Comparison of ENCODE assay signal across 1 cellular context in the genomic region with DNA sequence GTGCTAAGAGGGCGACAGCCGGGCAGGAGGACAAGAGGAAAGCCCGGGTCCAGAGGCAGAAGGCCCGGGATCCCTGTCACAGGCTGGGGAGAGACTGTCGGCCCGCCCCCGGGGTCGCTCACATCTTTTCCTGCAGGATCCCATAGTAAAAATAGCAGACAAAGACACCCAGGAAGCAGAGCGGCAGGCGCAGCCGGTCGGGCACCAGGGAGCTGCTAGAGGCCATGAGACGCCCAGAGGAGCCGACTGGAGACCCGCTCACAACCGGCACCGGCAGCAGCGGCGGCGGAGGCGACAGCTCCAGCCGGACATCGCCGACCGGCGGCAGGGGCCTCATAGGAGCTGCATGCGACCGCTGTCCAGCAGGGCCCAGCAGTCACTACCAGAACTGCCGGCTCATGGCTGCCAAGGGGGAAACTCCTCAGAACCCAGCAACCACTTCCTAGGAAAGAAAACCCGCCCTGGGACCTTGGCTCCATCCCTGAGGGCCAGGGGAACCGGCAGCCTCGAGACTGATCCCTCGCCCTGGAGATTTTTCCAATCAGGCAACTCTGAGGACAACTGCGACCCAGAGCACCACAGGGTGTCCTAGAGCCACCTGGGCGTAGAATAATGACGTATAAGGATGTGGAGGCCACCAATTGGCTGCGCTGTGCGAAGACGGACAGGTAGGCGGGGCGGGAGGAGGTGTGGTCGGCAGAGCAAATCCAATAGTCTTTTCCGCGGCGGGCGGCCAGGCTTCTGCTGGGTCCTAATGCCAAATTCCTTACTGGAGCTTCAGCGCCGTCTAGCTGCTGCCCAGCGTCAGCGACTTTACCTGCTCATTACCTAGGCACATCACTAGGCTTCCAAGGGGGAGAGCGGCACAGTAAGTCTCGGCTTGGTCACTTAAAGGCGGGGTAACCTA.
TF ChIP-seq lines count a peak whose summit lies in the region.

A gene with protein sequence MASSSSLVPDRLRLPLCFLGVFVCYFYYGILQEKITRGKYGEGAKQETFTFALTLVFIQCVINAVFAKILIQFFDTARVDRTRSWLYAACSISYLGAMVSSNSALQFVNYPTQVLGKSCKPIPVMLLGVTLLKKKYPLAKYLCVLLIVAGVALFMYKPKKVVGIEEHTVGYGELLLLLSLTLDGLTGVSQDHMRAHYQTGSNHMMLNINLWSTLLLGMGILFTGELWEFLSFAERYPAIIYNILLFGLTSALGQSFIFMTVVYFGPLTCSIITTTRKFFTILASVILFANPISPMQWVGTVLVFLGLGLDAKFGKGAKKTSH (minus strand): TSS at position 357 of the 907 bp plus-strand sequence. CDS start 131 bp downstream, at position 226.

TF ChIP-seq in K562, 482 proteins besides CTCF, POLR2A, EP300 and RAD21 (continued from another document and continues in another):
- no peak for TF ChIP-seq HNRNPLL (IDR thresholded peaks at IDR 0.05; ENCODE audit: low read depth, low read length, poor library complexity, severe bottlenecking)
- peak; percentile 98 for TF ChIP-seq DIDO1 (tag; IDR thresholded peaks at IDR 0.05; ENCODE audit: low read depth)
- TF ChIP-seq CCNT2 (IDR thresholded peaks at IDR 0.05; ENCODE audit: borderline replicate concordance, extremely low read depth, insufficient read length, low read depth, low read length): peak; percentile 57
- TF ChIP-seq HOXB6 (CRISPR knock-in tag; IDR thresholded peaks at IDR 0.05; ENCODE audit: borderline replicate concordance): no peak
- TF ChIP-seq ZBTB7A (IDR thresholded peaks at IDR 0.05; ENCODE audit: borderline replicate concordance, control insufficient read depth, low read depth, low read length): peak; percentile 49; the same call in 1 of the 2 replicates
- peak; percentile 61 for TF ChIP-seq L3MBTL2 (IDR thresholded peaks at IDR 0.05)
- TF ChIP-seq, protein P1, sequence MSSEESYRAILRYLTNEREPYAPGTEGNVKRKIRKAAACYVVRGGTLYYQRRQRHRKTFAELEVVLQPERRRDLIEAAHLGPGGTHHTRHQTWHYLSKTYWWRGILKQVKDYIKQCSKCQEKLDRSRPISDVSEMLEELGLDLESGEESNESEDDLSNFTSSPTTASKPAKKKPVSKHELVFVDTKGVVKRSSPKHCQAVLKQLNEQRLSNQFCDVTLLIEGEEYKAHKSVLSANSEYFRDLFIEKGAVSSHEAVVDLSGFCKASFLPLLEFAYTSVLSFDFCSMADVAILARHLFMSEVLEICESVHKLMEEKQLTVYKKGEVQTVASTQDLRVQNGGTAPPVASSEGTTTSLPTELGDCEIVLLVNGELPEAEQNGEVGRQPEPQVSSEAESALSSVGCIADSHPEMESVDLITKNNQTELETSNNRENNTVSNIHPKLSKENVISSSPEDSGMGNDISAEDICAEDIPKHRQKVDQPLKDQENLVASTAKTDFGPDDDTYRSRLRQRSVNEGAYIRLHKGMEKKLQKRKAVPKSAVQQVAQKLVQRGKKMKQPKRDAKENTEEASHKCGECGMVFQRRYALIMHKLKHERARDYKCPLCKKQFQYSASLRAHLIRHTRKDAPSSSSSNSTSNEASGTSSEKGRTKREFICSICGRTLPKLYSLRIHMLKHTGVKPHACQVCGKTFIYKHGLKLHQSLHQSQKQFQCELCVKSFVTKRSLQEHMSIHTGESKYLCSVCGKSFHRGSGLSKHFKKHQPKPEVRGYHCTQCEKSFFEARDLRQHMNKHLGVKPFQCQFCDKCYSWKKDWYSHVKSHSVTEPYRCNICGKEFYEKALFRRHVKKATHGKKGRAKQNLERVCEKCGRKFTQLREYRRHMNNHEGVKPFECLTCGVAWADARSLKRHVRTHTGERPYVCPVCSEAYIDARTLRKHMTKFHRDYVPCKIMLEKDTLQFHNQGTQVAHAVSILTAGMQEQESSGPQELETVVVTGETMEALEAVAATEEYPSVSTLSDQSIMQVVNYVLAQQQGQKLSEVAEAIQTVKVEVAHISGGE (CRISPR knock-in tag; IDR thresholded peaks at IDR 0.05): peak in 1 of 3 experiments; percentile 62; a peak in 1 of 6 replicates
- peak; percentile 55; the same call in 1 of the 2 replicates for TF ChIP-seq DPF2 (IDR thresholded peaks at IDR 0.05)
- no peak for TF ChIP-seq HMGN3 (IDR thresholded peaks at IDR 0.05; ENCODE audit: borderline replicate concordance, extremely low read depth, insufficient read length, low read depth, low read length)
- TF ChIP-seq ZBED1 (IDR thresholded peaks at IDR 0.05): peak; percentile 70; the same call in 1 of the 2 replicates
- TF ChIP-seq, protein P2, sequence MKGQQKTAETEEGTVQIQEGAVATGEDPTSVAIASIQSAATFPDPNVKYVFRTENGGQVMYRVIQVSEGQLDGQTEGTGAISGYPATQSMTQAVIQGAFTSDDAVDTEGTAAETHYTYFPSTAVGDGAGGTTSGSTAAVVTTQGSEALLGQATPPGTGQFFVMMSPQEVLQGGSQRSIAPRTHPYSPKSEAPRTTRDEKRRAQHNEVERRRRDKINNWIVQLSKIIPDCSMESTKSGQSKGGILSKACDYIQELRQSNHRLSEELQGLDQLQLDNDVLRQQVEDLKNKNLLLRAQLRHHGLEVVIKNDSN (CRISPR knock-in tag; IDR thresholded peaks at IDR 0.05): no peak; the same call in 1 of the 2 replicates
- no peak for TF ChIP-seq YBX1 (IDR thresholded peaks at IDR 0.05)
- TF ChIP-seq SRF (CRISPR knock-in tag; IDR thresholded peaks at IDR 0.05): peak in 1 of 2 experiments; percentile 30; a peak in 1 of 4 replicates
- TF ChIP-seq ELF4 (CRISPR knock-in tag; IDR thresholded peaks at IDR 0.05): 0 out of 2 replicates have a peak, but pooled peaks have one; percentile 16
- TF ChIP-seq MYNN (IDR thresholded peaks at IDR 0.05): peak; percentile 77
- TF ChIP-seq MYNN (CRISPR knock-in tag; IDR thresholded peaks at IDR 0.05): no peak
- TF ChIP-seq TOE1 (IDR thresholded peaks at IDR 0.05; ENCODE audit: borderline replicate concordance): peak; percentile 96
- no peak for TF ChIP-seq TOE1 (CRISPR knock-in tag; IDR thresholded peaks at IDR 0.05; ENCODE audit: borderline replicate concordance, low read depth)
- TF ChIP-seq GABPB1 (CRISPR knock-in tag; IDR thresholded peaks at IDR 0.05): peak; percentile 78; the same call in 1 of the 2 replicates
- TF ChIP-seq, protein P3, sequence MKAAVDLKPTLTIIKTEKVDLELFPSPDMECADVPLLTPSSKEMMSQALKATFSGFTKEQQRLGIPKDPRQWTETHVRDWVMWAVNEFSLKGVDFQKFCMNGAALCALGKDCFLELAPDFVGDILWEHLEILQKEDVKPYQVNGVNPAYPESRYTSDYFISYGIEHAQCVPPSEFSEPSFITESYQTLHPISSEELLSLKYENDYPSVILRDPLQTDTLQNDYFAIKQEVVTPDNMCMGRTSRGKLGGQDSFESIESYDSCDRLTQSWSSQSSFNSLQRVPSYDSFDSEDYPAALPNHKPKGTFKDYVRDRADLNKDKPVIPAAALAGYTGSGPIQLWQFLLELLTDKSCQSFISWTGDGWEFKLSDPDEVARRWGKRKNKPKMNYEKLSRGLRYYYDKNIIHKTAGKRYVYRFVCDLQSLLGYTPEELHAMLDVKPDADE (conservative IDR thresholded peaks at IDR 0.05; ENCODE audit: control insufficient read depth, low read depth, low read length): peak; percentile 76
- TF ChIP-seq SMAD4 (CRISPR knock-in tag; conservative IDR thresholded peaks at IDR 0.05): peak; percentile 2; the same call in 1 of the 2 replicates
- TF ChIP-seq, protein P4, sequence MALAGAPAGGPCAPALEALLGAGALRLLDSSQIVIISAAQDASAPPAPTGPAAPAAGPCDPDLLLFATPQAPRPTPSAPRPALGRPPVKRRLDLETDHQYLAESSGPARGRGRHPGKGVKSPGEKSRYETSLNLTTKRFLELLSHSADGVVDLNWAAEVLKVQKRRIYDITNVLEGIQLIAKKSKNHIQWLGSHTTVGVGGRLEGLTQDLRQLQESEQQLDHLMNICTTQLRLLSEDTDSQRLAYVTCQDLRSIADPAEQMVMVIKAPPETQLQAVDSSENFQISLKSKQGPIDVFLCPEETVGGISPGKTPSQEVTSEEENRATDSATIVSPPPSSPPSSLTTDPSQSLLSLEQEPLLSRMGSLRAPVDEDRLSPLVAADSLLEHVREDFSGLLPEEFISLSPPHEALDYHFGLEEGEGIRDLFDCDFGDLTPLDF (CRISPR knock-in tag; IDR thresholded peaks at IDR 0.05): 0 out of 2 replicates have a peak, but pooled peaks have one; percentile 38
- peak; percentile 30 for TF ChIP-seq FUS (optimal IDR thresholded peaks at IDR 0.05; ENCODE audit: low read depth, low read length)
- TF ChIP-seq BCOR (IDR thresholded peaks at IDR 0.05): peak; percentile 88
- peak; percentile 81 to 99 for TF ChIP-seq TEAD1 (CRISPR knock-in tag; IDR thresholded peaks at IDR 0.05)
- TF ChIP-seq, protein P5, sequence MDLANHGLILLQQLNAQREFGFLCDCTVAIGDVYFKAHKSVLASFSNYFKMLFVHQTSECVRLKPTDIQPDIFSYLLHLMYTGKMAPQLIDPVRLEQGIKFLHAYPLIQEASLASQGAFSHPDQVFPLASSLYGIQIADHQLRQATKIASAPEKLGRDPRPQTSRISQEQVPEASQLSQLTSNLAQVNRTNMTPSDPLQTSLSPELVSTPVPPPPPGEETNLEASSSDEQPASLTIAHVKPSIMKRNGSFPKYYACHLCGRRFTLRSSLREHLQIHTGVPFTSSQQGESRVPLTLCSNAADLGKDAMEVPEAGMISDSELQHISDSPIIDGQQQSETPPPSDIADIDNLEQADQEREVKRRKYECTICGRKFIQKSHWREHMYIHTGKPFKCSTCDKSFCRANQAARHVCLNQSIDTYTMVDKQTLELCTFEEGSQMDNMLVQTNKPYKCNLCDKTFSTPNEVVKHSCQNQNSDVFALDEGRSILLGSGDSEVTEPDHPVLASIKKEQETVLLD (IDR thresholded peaks at IDR 0.05): no peak
- TF ChIP-seq, protein P6, sequence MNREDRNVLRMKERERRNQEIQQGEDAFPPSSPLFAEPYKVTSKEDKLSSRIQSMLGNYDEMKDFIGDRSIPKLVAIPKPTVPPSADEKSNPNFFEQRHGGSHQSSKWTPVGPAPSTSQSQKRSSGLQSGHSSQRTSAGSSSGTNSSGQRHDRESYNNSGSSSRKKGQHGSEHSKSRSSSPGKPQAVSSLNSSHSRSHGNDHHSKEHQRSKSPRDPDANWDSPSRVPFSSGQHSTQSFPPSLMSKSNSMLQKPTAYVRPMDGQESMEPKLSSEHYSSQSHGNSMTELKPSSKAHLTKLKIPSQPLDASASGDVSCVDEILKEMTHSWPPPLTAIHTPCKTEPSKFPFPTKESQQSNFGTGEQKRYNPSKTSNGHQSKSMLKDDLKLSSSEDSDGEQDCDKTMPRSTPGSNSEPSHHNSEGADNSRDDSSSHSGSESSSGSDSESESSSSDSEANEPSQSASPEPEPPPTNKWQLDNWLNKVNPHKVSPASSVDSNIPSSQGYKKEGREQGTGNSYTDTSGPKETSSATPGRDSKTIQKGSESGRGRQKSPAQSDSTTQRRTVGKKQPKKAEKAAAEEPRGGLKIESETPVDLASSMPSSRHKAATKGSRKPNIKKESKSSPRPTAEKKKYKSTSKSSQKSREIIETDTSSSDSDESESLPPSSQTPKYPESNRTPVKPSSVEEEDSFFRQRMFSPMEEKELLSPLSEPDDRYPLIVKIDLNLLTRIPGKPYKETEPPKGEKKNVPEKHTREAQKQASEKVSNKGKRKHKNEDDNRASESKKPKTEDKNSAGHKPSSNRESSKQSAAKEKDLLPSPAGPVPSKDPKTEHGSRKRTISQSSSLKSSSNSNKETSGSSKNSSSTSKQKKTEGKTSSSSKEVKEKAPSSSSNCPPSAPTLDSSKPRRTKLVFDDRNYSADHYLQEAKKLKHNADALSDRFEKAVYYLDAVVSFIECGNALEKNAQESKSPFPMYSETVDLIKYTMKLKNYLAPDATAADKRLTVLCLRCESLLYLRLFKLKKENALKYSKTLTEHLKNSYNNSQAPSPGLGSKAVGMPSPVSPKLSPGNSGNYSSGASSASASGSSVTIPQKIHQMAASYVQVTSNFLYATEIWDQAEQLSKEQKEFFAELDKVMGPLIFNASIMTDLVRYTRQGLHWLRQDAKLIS (CRISPR knock-in tag; IDR thresholded peaks at IDR 0.05): 0 out of 2 replicates have a peak, but pooled peaks have one; percentile 51
- TF ChIP-seq HNRNPUL1 (IDR thresholded peaks at IDR 0.05; ENCODE audit: low read length): no peak
- no peak for TF ChIP-seq ZNF384 (IDR thresholded peaks at IDR 0.05; ENCODE audit: low read depth, low read length)
- no peak for TF ChIP-seq ZBTB8A (IDR thresholded peaks at IDR 0.05; ENCODE audit: partially characterized antibody)
- TF ChIP-seq, protein P7, sequence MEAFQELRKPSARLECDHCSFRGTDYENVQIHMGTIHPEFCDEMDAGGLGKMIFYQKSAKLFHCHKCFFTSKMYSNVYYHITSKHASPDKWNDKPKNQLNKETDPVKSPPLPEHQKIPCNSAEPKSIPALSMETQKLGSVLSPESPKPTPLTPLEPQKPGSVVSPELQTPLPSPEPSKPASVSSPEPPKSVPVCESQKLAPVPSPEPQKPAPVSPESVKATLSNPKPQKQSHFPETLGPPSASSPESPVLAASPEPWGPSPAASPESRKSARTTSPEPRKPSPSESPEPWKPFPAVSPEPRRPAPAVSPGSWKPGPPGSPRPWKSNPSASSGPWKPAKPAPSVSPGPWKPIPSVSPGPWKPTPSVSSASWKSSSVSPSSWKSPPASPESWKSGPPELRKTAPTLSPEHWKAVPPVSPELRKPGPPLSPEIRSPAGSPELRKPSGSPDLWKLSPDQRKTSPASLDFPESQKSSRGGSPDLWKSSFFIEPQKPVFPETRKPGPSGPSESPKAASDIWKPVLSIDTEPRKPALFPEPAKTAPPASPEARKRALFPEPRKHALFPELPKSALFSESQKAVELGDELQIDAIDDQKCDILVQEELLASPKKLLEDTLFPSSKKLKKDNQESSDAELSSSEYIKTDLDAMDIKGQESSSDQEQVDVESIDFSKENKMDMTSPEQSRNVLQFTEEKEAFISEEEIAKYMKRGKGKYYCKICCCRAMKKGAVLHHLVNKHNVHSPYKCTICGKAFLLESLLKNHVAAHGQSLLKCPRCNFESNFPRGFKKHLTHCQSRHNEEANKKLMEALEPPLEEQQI (IDR thresholded peaks at IDR 0.05): peak; percentile 88
- no peak for TF ChIP-seq GTF2A2 (tag; IDR thresholded peaks at IDR 0.05)
- TF ChIP-seq ZNF778 (CRISPR knock-in tag; IDR thresholded peaks at IDR 0.05): no peak
- TF ChIP-seq SMARCC2 (IDR thresholded peaks at IDR 0.05; ENCODE audit: low read depth): no peak
- no peak for TF ChIP-seq ZNF212 (CRISPR knock-in tag; IDR thresholded peaks at IDR 0.05)
- TF ChIP-seq, protein P8, sequence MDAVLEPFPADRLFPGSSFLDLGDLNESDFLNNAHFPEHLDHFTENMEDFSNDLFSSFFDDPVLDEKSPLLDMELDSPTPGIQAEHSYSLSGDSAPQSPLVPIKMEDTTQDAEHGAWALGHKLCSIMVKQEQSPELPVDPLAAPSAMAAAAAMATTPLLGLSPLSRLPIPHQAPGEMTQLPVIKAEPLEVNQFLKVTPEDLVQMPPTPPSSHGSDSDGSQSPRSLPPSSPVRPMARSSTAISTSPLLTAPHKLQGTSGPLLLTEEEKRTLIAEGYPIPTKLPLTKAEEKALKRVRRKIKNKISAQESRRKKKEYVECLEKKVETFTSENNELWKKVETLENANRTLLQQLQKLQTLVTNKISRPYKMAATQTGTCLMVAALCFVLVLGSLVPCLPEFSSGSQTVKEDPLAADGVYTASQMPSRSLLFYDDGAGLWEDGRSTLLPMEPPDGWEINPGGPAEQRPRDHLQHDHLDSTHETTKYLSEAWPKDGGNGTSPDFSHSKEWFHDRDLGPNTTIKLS (IDR thresholded peaks at IDR 0.05; ENCODE audit: borderline replicate concordance, low read depth): peak; percentile 54
- TF ChIP-seq DDX20 (tag; IDR thresholded peaks at IDR 0.05; ENCODE audit: low read depth): no peak
- peak; percentile 66; the same call in 1 of the 2 replicates for TF ChIP-seq MTA3 (IDR thresholded peaks at IDR 0.05; ENCODE audit: borderline replicate concordance)
- no peak for TF ChIP-seq EWSR1 (IDR thresholded peaks at IDR 0.05; ENCODE audit: borderline replicate concordance, low read depth, partially characterized antibody)
- TF ChIP-seq ZFX (CRISPR knock-in tag; IDR thresholded peaks at IDR 0.05): peak; percentile 86
- TF ChIP-seq ZNF75A (CRISPR knock-in tag; IDR thresholded peaks at IDR 0.05): no peak
- peak; percentile 48; the same call in 1 of the 2 replicates for TF ChIP-seq KLF1 (tag; IDR thresholded peaks at IDR 0.05)
- no peak for TF ChIP-seq CREBBP (IDR thresholded peaks at IDR 0.05; ENCODE audit: low read depth, low read length)
- peak; percentile 96 for TF ChIP-seq SP1 (CRISPR knock-in tag; IDR thresholded peaks at IDR 0.05)
